11 cellular contexts compared by ENCODE assay signal in genomic region chr6:10582774-10583508, GRCh38.
A peak's percentile ranks its signal among the peaks of the same experiment; 100 is the strongest.
DNase-seq lines count a peak whose midpoint lies in the region; ATAC-seq and TF ChIP-seq lines count a peak whose summit lies in the region.
"Had no signal": no experiment of that assay in that cellular context is flagged by ENCODE, and none has a peak within 500 bp of the region (broad histone marks: within the 10 kb centered on the region; RNA-seq: fewer than 3 reads in every experiment).

No MANE protein-coding gene starts in this region.

- peak; percentile 25 for ATAC-seq in DND-41 (ENCODE audit: insufficient read depth, low read depth)
- ATAC-seq in right lobe of liver, result peak; percentile 64 to 85 (median 71)
- ATAC-seq in GM18502 (IDR thresholded peaks at IDR 0.05; ENCODE audit: poor library complexity, unreplicated experiment), result no peak

- intact Hi-C loops in right lobe of liver (cut with DNase I), result no loop called here

- peak overlapping the region; percentile 65 for H3K4me2 ChIP-seq in DND-41 (ENCODE audit: insufficient read depth, low read length)

- TF ChIP-seq CTCF in DND-41 (IDR thresholded peaks at IDR 0.05; ENCODE audit: borderline replicate concordance, extremely low read depth, low read length, poor library complexity, severe bottlenecking) (no peak), right lobe of liver (IDR thresholded peaks at IDR 0.05) (no peak)

- H3K27ac ChIP-seq in DND-41 (ENCODE audit: low read length), result peak overlapping the region; percentile 77
- H3K27ac ChIP-seq in right lobe of liver, result no peak overlapping the region

- DNase-seq in DND-41, result peak; percentile 24
- DNase-seq in NCI-H1436 treated with DMSO at 0.1 percent for 48 hours (lab: John Stamatoyannopoulos, UW), result peak; percentile 63
- DNase-seq in UCSD-AML1 (lab: John Stamatoyannopoulos, UW; ENCODE audit: unreplicated experiment), result peak; percentile 25
- peak in 1 of 3 donors; percentile 56 for DNase-seq in right lobe of liver
- DNase-seq in RKO (ENCODE audit: low spot score), result no peak
- DNase-seq in NAMALWA (ENCODE audit: low spot score), result no peak
- DNase-seq in HUDEP-2 (lab: John Stamatoyannopoulos, UW; ENCODE audit: unreplicated experiment in 76 of 76), result no peak
- DNase-seq: activated B cell treated with CpG ODN at 0.5 μM for 24 hours, Calu3 had no signal

- no peaks in the 10 kb centered on the region for H4K20me1 ChIP-seq in DND-41 (ENCODE audit: insufficient read depth, low read length)

- peak overlapping the region; percentile 72 for H2AFZ ChIP-seq in DND-41 (ENCODE audit: low read depth, low read length)

- H3K4me1 ChIP-seq in DND-41 (ENCODE audit: insufficient read depth, low read length) (peaks cover 51% of the 10 kb centered on the region), right lobe of liver (peaks cover 0 to 23% (median 2%) of the 10 kb centered on the region in 4 donors)

- TF ChIP-seq POLR2A in right lobe of liver (IDR thresholded peaks at IDR 0.05), result no peak

- H3K79me2 ChIP-seq in DND-41 (ENCODE audit: insufficient read depth, low read length), result no peaks in the 10 kb centered on the region

- H3K9ac ChIP-seq in DND-41 (ENCODE audit: low read depth, low read length), result peak overlapping the region; percentile 44

- peak overlapping the region in 1 of 2 experiments; percentile 41; a peak in 2 of 4 replicates for H3K4me3 ChIP-seq in DND-41 (ENCODE audit: low read depth in 1 of 2, low read length in 2 of 2)
- H3K4me3 ChIP-seq in right lobe of liver, result no peak overlapping the region
- H3K4me3 ChIP-seq: skin epidermis had no signal

- H3K27me3 ChIP-seq in DND-41 (ENCODE audit: insufficient read depth, low read length, poor library complexity) (no peaks in the 10 kb centered on the region), right lobe of liver (no peaks in the 10 kb centered on the region)

- H3K9me3 ChIP-seq in DND-41 (ENCODE audit: insufficient read depth, low read length, severe bottlenecking) (no peaks in the 10 kb centered on the region), right lobe of liver (no peaks in the 10 kb centered on the region)

- H3K36me3 ChIP-seq in DND-41 (ENCODE audit: insufficient read depth, low read length) (no peaks in the 10 kb centered on the region), right lobe of liver (no peaks in the 10 kb centered on the region)

- WGBS in right lobe of liver (ENCODE audit: insufficient coverage, low coverage, low lambda C conversion rate, missing lambda C conversion rate), result 41% methylated on average over 7 of the region's 10 CpGs

Comparison
In these comparisons a context has a peak if more than half of its experiments do, and no peak if none do; other contexts are left out.
1. DNase-seq: peak in DND-41 (single experiment), NCI-H1436 treated with DMSO at 0.1 percent for 48 hours (single experiment) and UCSD-AML1 (single experiment); none in RKO (single experiment), NAMALWA (single experiment) and HUDEP-2 (0 of 76).